ENCODE assay signal across 19 cellular contexts in genomic region chr2:31031132-31031706, GRCh38.
DNase-seq lines count a peak whose midpoint lies in the region; ATAC-seq, FAIRE-seq and TF ChIP-seq lines count a peak whose summit lies in the region.
"Had no signal": no experiment of that assay in that cellular context is flagged by ENCODE, and none has a peak within 500 bp of the region (broad histone marks: within the 10 kb centered on the region; RNA-seq: fewer than 3 reads in every experiment).

No MANE protein-coding gene starts in this region.

- no peak for TF ChIP-seq CTCF in tibial artery (IDR thresholded peaks at IDR 0.05)

- DNase-seq in NCI-H2196 treated with DMSO at 0.1 percent for 48 hours (lab: John Stamatoyannopoulos, UW; ENCODE audit: unreplicated experiment) (no peak), tibial artery (no peak), HTR-8/SVneo (ENCODE audit: insufficient read length, low spot score) (no peak), globus pallidus (ENCODE audit: low spot score) (no peak)
- DNase-seq: activated CD4-positive, alpha-beta T cell treated with anti-CD3 and anti-CD28 coated beads, Interleukin-2, amount 50 U/mL, for 4 hours; activated effector memory CD4-positive, alpha-beta T cell treated with anti-CD3 and anti-CD28 coated beads, Interleukin-2, amount 50 U/mL, for 16 hours; C1 segment of cervical spinal cord; effector memory CD4-positive, alpha-beta T cell; foreskin fibroblast; KG1; NCI-H526; RPMI8226; T-helper 9 cell; thyroid gland had no signal

- intact Hi-C loops in tibial artery (cut with DNase I; ENCODE audit: low total_unique reads) = no loop called here

- peaks cover 7% of the 10 kb centered on the region for H3K27me3 Mint-ChIP-seq in activated T-helper 17 cell treated with anti-CD3 and anti-CD28 coated beads, Interleukin-2, amount 50 U/mL, for 72 hours

- H3K27ac Mint-ChIP-seq in activated T-helper 17 cell treated with anti-CD3 and anti-CD28 coated beads, Interleukin-2, amount 50 U/mL, for 72 hours = no peak overlapping the region
- H3K27ac Mint-ChIP-seq: brain had no signal

- no peaks in the 10 kb centered on the region for H3K27me3 ChIP-seq in tibial artery
- H3K27me3 ChIP-seq: thyroid gland had no signal

- H3K4me1 Mint-ChIP-seq in activated T-helper 17 cell treated with anti-CD3 and anti-CD28 coated beads, Interleukin-2, amount 50 U/mL, for 72 hours = no peaks in the 10 kb centered on the region
- H3K4me1 Mint-ChIP-seq: brain had no signal

- FAIRE-seq in HTR-8/SVneo (lab: Jason Lieb, UNC) = no peak

- H3K4me3 ChIP-seq in tibial artery = no peak overlapping the region
- H3K4me3 ChIP-seq: thyroid gland had no signal

- no peaks in the 10 kb centered on the region for H3K36me3 ChIP-seq in tibial artery
- H3K36me3 ChIP-seq: thyroid gland had no signal

- H3K4me3 Mint-ChIP-seq in activated T-helper 17 cell treated with anti-CD3 and anti-CD28 coated beads, Interleukin-2, amount 50 U/mL, for 72 hours = no peak overlapping the region
- H3K4me3 Mint-ChIP-seq: brain had no signal

- H3K36me3 Mint-ChIP-seq in activated T-helper 17 cell treated with anti-CD3 and anti-CD28 coated beads, Interleukin-2, amount 50 U/mL, for 72 hours (ENCODE audit: low read depth) = no peaks in the 10 kb centered on the region

- no peaks in the 10 kb centered on the region for H3K4me1 ChIP-seq in tibial artery
- H3K4me1 ChIP-seq: thyroid gland had no signal

- no peak overlapping the region for H3K27ac ChIP-seq in tibial artery
- H3K27ac ChIP-seq: thyroid gland had no signal

- ATAC-seq in GM18909 (IDR thresholded peaks at IDR 0.05; ENCODE audit: poor library complexity, unreplicated experiment) (peak; percentile 97), GM21529 (IDR thresholded peaks at IDR 0.05; ENCODE audit: unreplicated experiment) (peak; percentile 97), HG03097 (IDR thresholded peaks at IDR 0.05; ENCODE audit: low FRiP score, unreplicated experiment) (peak; percentile 83)
- ATAC-seq in activated T-helper 17 cell treated with anti-CD3 and anti-CD28 coated beads, Interleukin-2, amount 50 U/mL, for 72 hours (replicated peaks) = peak; percentile 35

- peaks cover 0 to 2% (median 0%) of the 10 kb centered on the region in 3 donors for H3K9me3 ChIP-seq in tibial artery
- H3K9me3 ChIP-seq: thyroid gland had no signal

- H3K9me3 Mint-ChIP-seq in activated T-helper 17 cell treated with anti-CD3 and anti-CD28 coated beads, Interleukin-2, amount 50 U/mL, for 72 hours = peaks cover 6% of the 10 kb centered on the region

Comparison
In these comparisons a context has a peak if more than half of its experiments do, and no peak if none do; other contexts are left out.
1. ATAC-seq: peak in every context shown above with its lines; median percentile 97 in GM18909; 97 in GM21529; 83 in HG03097; 35 in activated T-helper 17 cell treated with anti-CD3 and anti-CD28 coated beads, Interleukin-2, amount 50 U/mL, for 72 hours.